In genomic region chr5:87541668-87542067, GRCh38 we compare ENCODE assay signal across 11 cellular contexts.
A peak's percentile ranks its signal among the peaks of the same experiment; 100 is the strongest.
DNase-seq lines count a peak whose midpoint lies in the region; ATAC-seq and TF ChIP-seq lines count a peak whose summit lies in the region.
"Had no signal": no experiment of that assay in that cellular context is flagged by ENCODE, and none has a peak within 500 bp of the region (broad histone marks: within the 10 kb centered on the region; RNA-seq: fewer than 3 reads in every experiment).

No MANE protein-coding gene starts in this region.

- no peak for TF ChIP-seq CTCF in fibroblast of mammary gland (conservative IDR thresholded peaks at IDR 0.05; ENCODE audit: control insufficient read depth, insufficient read depth, low read depth, low read length)

- peak; percentile 77 for DNase-seq in NAMALWA (ENCODE audit: low spot score)
- peak; percentile 26 for DNase-seq in SK-MEL-5 (ENCODE audit: low read depth, low spot score)
- DNase-seq in fibroblast of mammary gland (ENCODE audit: low read depth) = peak; percentile 4
- peak in 1 of 49 donors; percentile 2 for DNase-seq in substantia nigra (lab: John Stamatoyannopoulos, UW)
- no peak for DNase-seq in NCI-H748 (lab: John Stamatoyannopoulos, UW; ENCODE audit: unreplicated experiment)
- no peak for DNase-seq in iPS-NIHi7 (ENCODE audit: extremely low spot score)
- DNase-seq: CD4-positive, CD25-positive, alpha-beta regulatory T cell; NCI-H2107 had no signal

- peak overlapping the region; percentile 17 for H3K27ac ChIP-seq in substantia nigra (ENCODE audit: low read depth, low read length, poor library complexity, severe bottlenecking)
- H3K27ac ChIP-seq: PC-9, SJSA1 had no signal

- ATAC-seq in HG03520 (IDR thresholded peaks at IDR 0.05; ENCODE audit: unreplicated experiment) = no peak

- H3K4me3 ChIP-seq in fibroblast of mammary gland (ENCODE audit: control insufficient read depth, low read depth, low read length) = no peak overlapping the region
- H3K4me3 ChIP-seq: PC-9, SJSA1 had no signal

- in situ Hi-C loops in SK-MEL-5 (cut with HindIII; ENCODE audit: low pct_unique_long_range_greater_than_20kb, low sequenced_read_pairs) = no loop called here

Comparison
In these comparisons a context has a peak if more than half of its experiments do, and no peak if none do; other contexts are left out.
1. DNase-seq: peak in NAMALWA (single experiment), SK-MEL-5 (single experiment) and fibroblast of mammary gland (single experiment); none in NCI-H748 (single experiment) and iPS-NIHi7 (single experiment).